Comparison of ENCODE assay signal across 12 cellular contexts in the genomic region with DNA sequence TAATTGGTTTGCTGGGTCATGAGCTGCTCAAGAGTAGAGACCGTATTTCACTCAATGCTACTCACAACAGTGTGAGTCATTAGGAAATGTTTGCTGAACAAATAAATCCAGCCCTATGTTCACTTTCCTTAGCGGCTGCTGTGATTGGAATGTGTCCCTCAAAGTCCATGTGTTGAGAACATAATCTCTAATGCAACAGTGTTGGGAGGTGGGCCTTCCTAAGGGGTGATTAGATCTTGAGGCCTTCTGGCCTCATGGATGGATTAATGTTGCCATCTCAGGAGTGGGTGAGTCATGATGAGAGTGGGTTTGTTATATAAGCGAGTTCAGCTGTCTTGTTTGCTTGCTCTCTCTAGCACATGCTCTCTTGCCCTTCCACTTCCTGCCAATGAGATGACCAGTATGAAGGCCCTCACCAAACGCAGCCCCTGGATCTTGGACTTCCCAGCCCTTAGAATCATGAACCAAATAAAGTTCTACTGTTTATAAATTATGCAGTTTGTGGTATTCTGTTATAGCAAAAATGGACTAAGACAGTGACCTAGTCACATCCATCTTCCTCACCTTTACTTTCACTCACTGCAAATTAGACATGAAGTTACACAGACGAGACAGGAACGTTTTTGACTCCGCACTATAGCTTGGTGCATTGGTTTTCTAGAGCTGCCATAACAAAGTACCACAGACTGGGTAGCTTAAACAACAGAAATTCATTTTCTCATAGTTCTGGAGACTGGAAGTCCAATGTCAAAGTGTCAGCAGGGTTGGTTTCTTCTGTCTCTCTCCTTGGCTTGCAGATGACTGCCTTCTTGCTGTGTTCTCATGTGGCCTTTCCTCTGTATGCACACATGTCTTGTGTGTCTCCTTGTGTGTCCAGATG. TPM values are rescaled to one million over a fixed set of nuclear protein-coding genes. Genes with fewer than 3 reads are reported as not detected.
DNase-seq lines count a peak whose midpoint lies in the region; ATAC-seq, FAIRE-seq and TF ChIP-seq lines count a peak whose summit lies in the region.
"Had no signal": no experiment of that assay in that cellular context is flagged by ENCODE, and none has a peak within 500 bp of the region (broad histone marks: within the 10 kb centered on the region; RNA-seq: fewer than 3 reads in every experiment).

No MANE protein-coding gene starts in this region.

- H3K36me3 Mint-ChIP-seq in Caco-2 (ENCODE audit: insufficient read depth, unreplicated experiment): peaks cover 6% of the 10 kb centered on the region

- H3K9ac ChIP-seq in HepG2 (ENCODE audit: insufficient read depth, low read depth, low read length): peak overlapping the region; percentile 30; the same call in 1 of the 2 replicates

- H3K9me3 Mint-ChIP-seq in Caco-2 (ENCODE audit: unreplicated experiment): peaks cover 18% of the 10 kb centered on the region

- H3K4me3 ChIP-seq in Caco-2 (ENCODE audit: low read depth, low read length) (no peak overlapping the region), HepG2 (replicated peaks in 1 of 3; ENCODE audit: insufficient read depth in 1 of 3, low read depth in 2 of 3, low read length in 3 of 3) (peak overlapping the region in 1 of 3 experiments; percentile 45; a peak in 1 of 6 replicates)
- H3K4me3 ChIP-seq: ascending aorta; BLaER1 treated with 17β-estradiol and CSF1 and Interleukin-3, amounts not matched to agents 10 nM and 100 nM had no signal

- CTCF ChIA-PET in Caco-2 (lab: Charles Lee): no interaction called here
- CTCF ChIA-PET in HepG2 (lab: Yijun Ruan, JAX; ENCODE audit: low intra/inter-chr PET ratio, low total read pairs): no interaction called here

- no peak overlapping the region for H2AFZ ChIP-seq in HepG2 (ENCODE audit: low read length)

- peaks cover 10% of the 10 kb centered on the region for H3K4me1 ChIP-seq in Caco-2
- peaks cover 55% of the 10 kb centered on the region for H3K4me1 ChIP-seq in HepG2 (ENCODE audit: insufficient read depth, low read length)
- H3K4me1 ChIP-seq: ascending aorta; BLaER1 treated with 17β-estradiol and CSF1 and Interleukin-3, amounts not matched to agents 10 nM and 100 nM had no signal

- TF ChIP-seq CTCF in Caco-2 (IDR thresholded peaks at IDR 0.05; ENCODE audit: insufficient read depth in 1 of 2, low read depth in 1 of 2, low read length in 1 of 2, severe bottlenecking in 1 of 2, unreplicated experiment in 1 of 2) (no peak), HepG2 (CRISPR knock-in tag; IDR thresholded peaks at IDR 0.05) (no peak)

- 38% methylated on average over 7 of the region's 7 CpGs for WGBS in HepG2 (ENCODE audit: low lambda C conversion rate)

- BruUV-seq in Caco-2 (replicated peaks; lab: Mats Ljungman, UMichigan): no TSS peak
- BruUV-seq in HepG2 (replicated peaks; lab: Mats Ljungman, UMichigan): no TSS peak

- no peaks in the 10 kb centered on the region for H3K27me3 Mint-ChIP-seq in Caco-2 (ENCODE audit: insufficient read depth, unreplicated experiment)

- H3K4me1 Mint-ChIP-seq in Caco-2 (ENCODE audit: low read depth, unreplicated experiment): peaks cover 25% of the 10 kb centered on the region

- intact Hi-C loops in Caco-2 (cut with micrococcal nuclease; ENCODE audit: unreplicated experiment): loop anchor here (2.0 kb wide), 1 partner anchor 38 kb away; no protein-coding TSS in a partner anchor
- intact Hi-C loops in HepG2 (cut with micrococcal nuclease; ENCODE audit: unreplicated experiment): loop anchor here (2.0 to 5.0 kb wide), 5 partner anchors 40 to 1015 kb away; a partner anchor contains a TSS

- H3K9me3 ChIP-seq in Caco-2: peaks cover 9% of the 10 kb centered on the region
- H3K9me3 ChIP-seq in HepG2 (ENCODE audit: low read length): peaks cover 9% of the 10 kb centered on the region
- H3K9me3 ChIP-seq: ascending aorta; BLaER1 treated with 17β-estradiol and CSF1 and Interleukin-3, amounts not matched to agents 10 nM and 100 nM had no signal

- peak overlapping the region; percentile 92 for H3K27ac ChIP-seq in HepG2 (ENCODE audit: extremely low read length, insufficient read depth, low read length)
- H3K27ac ChIP-seq: ascending aorta; BLaER1 treated with 17β-estradiol and CSF1 and Interleukin-3, amounts not matched to agents 10 nM and 100 nM had no signal

- in situ Hi-C loops in HepG2 (cut with HindIII; ENCODE audit: extremely low pct_ligation_motif_present, low pct_unique_long_range_greater_than_20kb): loop anchor here (5.0 kb wide), 2 partner anchors 150 to 245 kb away; a partner anchor contains a TSS

- peak overlapping the region; percentile 1 for H3K4me3 Mint-ChIP-seq in Caco-2 (ENCODE audit: unreplicated experiment)

- H4K20me1 ChIP-seq in HepG2 (ENCODE audit: insufficient read depth, low read length): no peaks in the 10 kb centered on the region
- H4K20me1 ChIP-seq: BLaER1 treated with 17β-estradiol and CSF1 and Interleukin-3, amounts not matched to agents 10 nM and 100 nM had no signal

- H3K27me3 ChIP-seq in Caco-2 (replicated peaks; ENCODE audit: control insufficient read depth, insufficient read depth, low read length): no peaks in the 10 kb centered on the region
- H3K27me3 ChIP-seq in HepG2 (ENCODE audit: control insufficient read depth in 1 of 2, insufficient read depth in 2 of 2, low read length in 2 of 2): no peaks in the 10 kb centered on the region
- H3K27me3 ChIP-seq: ascending aorta; BLaER1 treated with 17β-estradiol and CSF1 and Interleukin-3, amounts not matched to agents 10 nM and 100 nM had no signal

- H3K79me2 ChIP-seq in HepG2 (ENCODE audit: insufficient read depth, low read length): no peaks in the 10 kb centered on the region

- TF ChIP-seq EP300 in HepG2 (IDR thresholded peaks at IDR 0.05; ENCODE audit: low read depth in 2 of 2, low read length in 2 of 2) (peak; percentile 45 to 95; a peak in 2 of 4 replicates), HepG2 (CRISPR knock-in tag; IDR thresholded peaks at IDR 0.05; ENCODE audit: borderline replicate concordance) (peak; percentile 94)

- peak overlapping the region; percentile 74 for H3K4me2 ChIP-seq in HepG2 (ENCODE audit: low read depth, low read length)
- H3K4me2 ChIP-seq: BLaER1 treated with 17β-estradiol and CSF1 and Interleukin-3, amounts not matched to agents 10 nM and 100 nM had no signal

- POLR2A ChIA-PET in Caco-2 (lab: Charles Lee): no interaction called here
- POLR2A ChIA-PET in HepG2 (lab: Yijun Ruan, JAX): interaction anchor here (0.7 to 2.7 kb wide), 13 partner anchors 8 to 319 kb away, joined by 3 to 26 read pairs (median 5); a partner anchor contains a TSS

- TF ChIP-seq POLR2A in HepG2 (IDR thresholded peaks at IDR 0.05; ENCODE audit: insufficient read depth in 1 of 2, low read depth in 2 of 2, low read length in 2 of 2): 0 out of 4 replicates have a peak, but pooled peaks of 1 of the 2 experiments have one; percentile 28

- TF ChIP-seq RAD21 in HepG2 (CRISPR knock-in tag; IDR thresholded peaks at IDR 0.05): no peak

- peak overlapping the region; percentile 2 for H3K27ac Mint-ChIP-seq in Caco-2 (ENCODE audit: unreplicated experiment)

- FAIRE-seq in HepG2 (lab: Jason Lieb, UNC): peak; percentile 99

- peak; percentile 76 to 80 for DNase-seq in Caco-2
- peak; percentile 62 for DNase-seq in HuH-7 (ENCODE audit: low spot score)
- peak; percentile 70 for DNase-seq in amniotic epithelial cell (ENCODE audit: low read depth)
- peak; percentile 99 for DNase-seq in HepG2 (ENCODE audit: low spot score)
- DNase-seq in HK-2 (ENCODE audit: unreplicated experiment): no peak
- DNase-seq in stimulated activated CD4-positive, alpha-beta T cell treated with anti-CD3 and anti-CD28 coated beads, Interleukin-4, amount 100 ng/mL, for 24 hours: no peak
- DNase-seq: activated CD8-positive, alpha-beta memory T cell treated with anti-CD3 and anti-CD28 coated beads, Interleukin-2, amount 50 U/mL, for 4 hours; NCI-H524 treated with DMSO at 0.1 percent for 48 hours had no signal

- H3K36me3 ChIP-seq in Caco-2 (ENCODE audit: control insufficient read depth, insufficient read depth, low read length) (no peaks in the 10 kb centered on the region; the same call in 1 of the 2 replicates), HepG2 (replicated peaks in 1 of 2; ENCODE audit: control insufficient read depth in 1 of 2, insufficient read depth in 2 of 2, low read length in 2 of 2) (no peaks in the 10 kb centered on the region)
- H3K36me3 ChIP-seq: ascending aorta; BLaER1 treated with 17β-estradiol and CSF1 and Interleukin-3, amounts not matched to agents 10 nM and 100 nM had no signal

- ATAC-seq in HepG2 (peak; percentile 90), HG02885 (IDR thresholded peaks at IDR 0.05; ENCODE audit: poor library complexity, unreplicated experiment) (no peak), HG03439 (IDR thresholded peaks at IDR 0.05; ENCODE audit: unreplicated experiment) (no peak)

TF ChIP-seq in HepG2, 621 proteins besides CTCF, POLR2A, EP300 and RAD21 (continues in another document):
- no peak for TF ChIP-seq NFE2 (CRISPR knock-in tag; IDR thresholded peaks at IDR 0.05)
- TF ChIP-seq, protein P1, sequence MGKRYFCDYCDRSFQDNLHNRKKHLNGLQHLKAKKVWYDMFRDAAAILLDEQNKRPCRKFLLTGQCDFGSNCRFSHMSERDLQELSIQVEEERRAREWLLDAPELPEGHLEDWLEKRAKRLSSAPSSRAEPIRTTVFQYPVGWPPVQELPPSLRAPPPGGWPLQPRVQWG (CRISPR knock-in tag; IDR thresholded peaks at IDR 0.05; ENCODE audit: borderline replicate concordance, low read depth): no peak

RNA-seq across cellular contexts. Expression of a gene that starts 50.9 kb away (rescaled TPM):
- total RNA-seq in Caco-2 (2022) (13.9 and 14.4 TPM in 2 replicates), HepG2 (2016; rRNA removed; fragmentation: Illumina TruSeq; extraction: Trizol) (84.8 and 110 TPM in 2 replicates)
- total RNA-seq in HepG2 (2016; cell fraction: cytosol; rRNA removed; fragmentation: Illumina TruSeq; extraction: Trizol; ENCODE audit: low read depth): 657 and 772 TPM in 2 replicates
- 82.4 and 105 TPM in 2 replicates for total RNA-seq in HepG2 (2016; cell fraction: insoluble cytoplasmic fraction; rRNA removed; fragmentation: Illumina TruSeq; extraction: Trizol)
- 249 and 285 TPM in 2 replicates for total RNA-seq in HepG2 (2016; cell fraction: membrane; rRNA removed; fragmentation: Illumina TruSeq; extraction: Trizol)
- total RNA-seq in HepG2 (2016; cell fraction: nucleus; rRNA removed; fragmentation: Illumina TruSeq; extraction: Trizol): 76.1 and 83.8 TPM in 2 replicates
- 18.8 and 21.1 TPM in 2 replicates for polyA plus RNA-seq in HepG2 (2011; rRNA removed)
- polyA plus RNA-seq in HepG2 (2011; cell fraction: cytosol; rRNA removed): 9.6 and 15.9 TPM in 2 replicates
- 19.5 and 21.4 TPM in 2 replicates for polyA plus RNA-seq in HepG2 (2011; cell fraction: nucleus; rRNA removed)
- polyA plus RNA-seq in HepG2 (2012): 23.9 and 38.1 TPM in 2 replicates
- 0.95 and 1.1 TPM in 2 replicates for polyA plus RNA-seq in HepG2 (2016; cell fraction: cytosol; fragmentation: Illumina TruSeq; extraction: Trizol; ENCODE audit: low read depth)
- 25.7 and 29.8 TPM in 2 replicates for polyA plus RNA-seq in HepG2 (2016; cell fraction: insoluble cytoplasmic fraction; fragmentation: Illumina TruSeq; extraction: Trizol; ENCODE audit: low read depth)
- polyA plus RNA-seq in HepG2 (2016; cell fraction: membrane; fragmentation: Illumina TruSeq; extraction: Trizol; ENCODE audit: low read depth): 4.1 and 4.5 TPM in 2 replicates
- 48.9 and 51.5 TPM in 2 replicates for polyA plus RNA-seq in HepG2 (2016; cell fraction: nucleus; fragmentation: Illumina TruSeq; extraction: Trizol; ENCODE audit: insufficient read depth, low read depth)
- polyA minus RNA-seq in HepG2 (2011; rRNA and poly(A)+ RNA removed; ENCODE audit: low replicate concordance): 30.7 TPM in 1 of 2 replicates, not detected in the other
- 38.6 and 46.9 TPM in 2 replicates for polyA minus RNA-seq in HepG2 (2011; cell fraction: cytosol; rRNA and poly(A)+ RNA removed)
- 108 and 113 TPM in 2 replicates for polyA minus RNA-seq in HepG2 (2011; cell fraction: nucleus; rRNA and poly(A)+ RNA removed)
- total RNA-seq: ascending aorta had no signal

Comparison
In these comparisons a context has a peak if more than half of its experiments do, and no peak if none do; other contexts are left out.
1. DNase-seq: peak in Caco-2 (2 of 2), HuH-7 (single experiment), amniotic epithelial cell (single experiment) and HepG2 (single experiment); none in HK-2 (single experiment) and stimulated activated CD4-positive, alpha-beta T cell treated with anti-CD3 and anti-CD28 coated beads, Interleukin-4, amount 100 ng/mL, for 24 hours (single experiment).